18 cellular contexts compared by ENCODE assay signal in the genomic region with DNA sequence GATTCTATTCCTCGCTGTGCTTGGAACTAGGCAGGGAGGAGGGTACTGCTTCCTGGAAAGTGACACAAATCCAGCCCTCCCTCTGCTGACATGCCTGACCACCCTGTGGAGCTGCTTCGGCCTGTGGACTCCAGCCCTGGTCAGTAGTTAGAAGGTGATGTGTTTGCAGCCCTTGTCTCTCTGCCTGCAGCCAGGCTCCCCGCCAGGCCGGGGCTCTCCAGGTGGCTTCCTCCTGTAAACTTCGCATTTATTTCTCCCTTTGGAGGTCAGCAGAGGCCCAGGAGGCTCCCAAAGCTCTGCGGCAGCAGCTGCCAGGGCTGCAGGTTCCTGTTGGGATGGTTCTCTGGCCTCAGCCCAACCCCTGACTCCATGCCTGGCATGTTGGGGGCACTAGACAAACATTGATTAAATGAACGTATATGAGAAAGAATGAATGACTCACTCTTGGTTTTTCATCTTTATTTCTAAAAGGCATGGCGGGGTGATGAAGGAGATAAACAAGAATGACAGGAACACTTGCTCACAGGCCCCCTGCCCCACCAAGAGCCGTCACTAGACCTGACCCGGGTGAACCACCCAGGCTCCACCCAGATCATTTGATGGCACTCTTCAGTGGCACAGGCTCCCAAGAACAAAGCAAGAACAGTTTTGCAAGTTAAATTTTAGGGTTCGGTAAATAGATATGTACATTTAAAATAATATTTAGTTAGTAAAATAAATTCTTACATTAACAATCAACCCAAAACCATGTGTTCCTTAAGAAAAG. TPM values are rescaled to one million over a fixed set of nuclear protein-coding genes. Genes with fewer than 3 reads are reported as not detected.
DNase-seq lines count a peak whose midpoint lies in the region; ATAC-seq, FAIRE-seq and TF ChIP-seq lines count a peak whose summit lies in the region.
"Had no signal": no experiment of that assay in that cellular context is flagged by ENCODE, and none has a peak within 500 bp of the region (broad histone marks: within the 10 kb centered on the region; RNA-seq: fewer than 3 reads in every experiment).

No MANE protein-coding gene starts in this region.

- no peak overlapping the region for H2BK120ac ChIP-seq in neuronal stem cell (ENCODE audit: low read depth, low read length)

- no peak overlapping the region for H4K8ac ChIP-seq in neuronal stem cell (ENCODE audit: low read depth, low read length)

- H3K4me1 Mint-ChIP-seq in stimulated activated naive CD8-positive, alpha-beta T cell treated with anti-CD3 and anti-CD28 coated beads, Interleukin-15, amount 100 ng/mL, for 72 hours = peaks cover 18% of the 10 kb centered on the region

- peak overlapping the region; percentile 70 for H2BK15ac ChIP-seq in neuronal stem cell (ENCODE audit: low read length)

- no peak overlapping the region for H2BK12ac ChIP-seq in neuronal stem cell (ENCODE audit: low read length)

- H3K4me2 ChIP-seq in BLaER1 treated with 17β-estradiol and CSF1 and Interleukin-3, amounts not matched to agents 10 nM and 100 nM = peak overlapping the region; percentile 39 to 90 (median 74); a peak in 20 of 22 replicates
- H3K4me2 ChIP-seq in neuronal stem cell (ENCODE audit: insufficient read depth, low read length, poor library complexity, severe bottlenecking) = no peak overlapping the region

- no peak for TF ChIP-seq CTCF in bronchial epithelial cell (IDR thresholded peaks at IDR 0.05; ENCODE audit: insufficient read depth, low read length, severe bottlenecking)

- H2BK5ac ChIP-seq in neuronal stem cell (ENCODE audit: low read length) = no peak overlapping the region

- peak overlapping the region in 2 of 11 experiments; percentile 18 to 75; a peak in 2 of 22 replicates for H3K9ac ChIP-seq in BLaER1 treated with 17β-estradiol and CSF1 and Interleukin-3, amounts not matched to agents 10 nM and 100 nM
- no peak overlapping the region for H3K9ac ChIP-seq in neuronal stem cell (ENCODE audit: low read depth, low read length, poor library complexity)
- H3K9ac ChIP-seq: GM23248 had no signal

- H3K27ac Mint-ChIP-seq in stimulated activated naive CD8-positive, alpha-beta T cell treated with anti-CD3 and anti-CD28 coated beads, Interleukin-15, amount 100 ng/mL, for 72 hours = no peak overlapping the region
- H3K27ac Mint-ChIP-seq: CD4-positive, alpha-beta T cell had no signal

- H2AK5ac ChIP-seq in neuronal stem cell (ENCODE audit: low read depth, low read length) = no peak overlapping the region

- H3K27ac ChIP-seq in BLaER1 treated with 17β-estradiol and CSF1 and Interleukin-3, amounts not matched to agents 10 nM and 100 nM = peak overlapping the region in 7 of 11 experiments; percentile 33 to 85 (median 75); a peak in 14 of 22 replicates
- H3K27ac ChIP-seq in neuronal stem cell (replicated peaks; ENCODE audit: low read length) = no peak overlapping the region
- H3K27ac ChIP-seq: GM23248 had no signal

- H3K27me3 ChIP-seq in BLaER1 treated with 17β-estradiol and CSF1 and Interleukin-3, amounts not matched to agents 10 nM and 100 nM = peaks cover 0 to 16% (median 0%) of the 10 kb centered on the region in 11 experiments; a peak in 6 of 22 replicates
- H3K27me3 ChIP-seq in H7 (ENCODE audit: control insufficient read depth, insufficient read depth, low read length) = peaks cover 33% of the 10 kb centered on the region
- H3K27me3 ChIP-seq in bronchial epithelial cell (ENCODE audit: control insufficient read depth, insufficient read depth, low read length) = no peaks in the 10 kb centered on the region
- H3K27me3 ChIP-seq in neuronal stem cell (ENCODE audit: control insufficient read depth in 3 of 3, insufficient read depth in 3 of 3, low read depth in 1 of 3, low read length in 3 of 3) = peaks cover 0 to 26% (median 0%) of the 10 kb centered on the region in 3 experiments

- DNase-seq in H7 (peak; percentile 11), bronchial epithelial cell (ENCODE audit: low read depth) (peak; percentile 79), neuronal stem cell (ENCODE audit: low spot score) (no peak), NCI-H2227 treated with DMSO at 0.1 percent for 48 hours (lab: John Stamatoyannopoulos, UW) (no peak), mesenteric fat pad (ENCODE audit: low spot score) (no peak)
- DNase-seq in stimulated activated naive CD8-positive, alpha-beta T cell treated with anti-CD3 and anti-CD28 coated beads, Interleukin-15, amount 100 ng/mL, for 72 hours = no peak
- DNase-seq: CD4-positive, alpha-beta T cell; DMS53; GM23248; NCI-H1417 treated with DMSO at 0.1 percent for 48 hours; NCI-H1930; NCI-H2171 treated with DMSO at 0.1 percent for 48 hours; NCI-H524; SHP77 treated with DMSO at 0.1 percent for 48 hours had no signal

- no peak overlapping the region for H3K14ac ChIP-seq in neuronal stem cell (ENCODE audit: low read length)

- ATAC-seq in stimulated activated naive CD8-positive, alpha-beta T cell treated with anti-CD3 and anti-CD28 coated beads, Interleukin-15, amount 100 ng/mL, for 72 hours = no peak
- ATAC-seq: SK-N-SH treated with all-trans-retinoic acid at 6 μM for 48 hours had no signal

- peaks cover 64 to 98% (median 89%) of the 10 kb centered on the region in 10 experiments for H3K4me1 ChIP-seq in BLaER1 treated with 17β-estradiol and CSF1 and Interleukin-3, amounts not matched to agents 10 nM and 100 nM
- H3K4me1 ChIP-seq in neuronal stem cell (ENCODE audit: control insufficient read depth in 2 of 2, insufficient read depth in 1 of 2, low read depth in 1 of 2, low read length in 2 of 2) = peaks cover 10 to 18% of the 10 kb centered on the region in 2 donors

- no peak overlapping the region for H3K18ac ChIP-seq in neuronal stem cell (ENCODE audit: low read length)

- peaks cover 95% of the 10 kb centered on the region for H3K27me3 Mint-ChIP-seq in stimulated activated naive CD8-positive, alpha-beta T cell treated with anti-CD3 and anti-CD28 coated beads, Interleukin-15, amount 100 ng/mL, for 72 hours

- peaks cover 0 to 24% (median 0%) of the 10 kb centered on the region in 11 experiments; a peak in 4 of 22 replicates for H3K36me3 ChIP-seq in BLaER1 treated with 17β-estradiol and CSF1 and Interleukin-3, amounts not matched to agents 10 nM and 100 nM
- no peaks in the 10 kb centered on the region for H3K36me3 ChIP-seq in H7 (replicated peaks; ENCODE audit: control insufficient read depth, insufficient read depth, low read length)
- no peaks in the 10 kb centered on the region for H3K36me3 ChIP-seq in bronchial epithelial cell (ENCODE audit: control insufficient read depth, insufficient read depth, low read length)
- peaks cover 0 to 9% of the 10 kb centered on the region in 2 donors for H3K36me3 ChIP-seq in neuronal stem cell (replicated peaks in 1 of 2; ENCODE audit: control insufficient read depth in 2 of 2, insufficient read depth in 2 of 2, low read length in 2 of 2)

- peaks cover 0 to 4% of the 10 kb centered on the region in 2 donors for H3K9me3 Mint-ChIP-seq in stimulated activated naive CD8-positive, alpha-beta T cell treated with anti-CD3 and anti-CD28 coated beads, Interleukin-15, amount 100 ng/mL, for 72 hours
- H3K9me3 Mint-ChIP-seq: CD4-positive, alpha-beta T cell had no signal

- H4K91ac ChIP-seq in neuronal stem cell (ENCODE audit: low read depth, low read length, poor library complexity) = no peak overlapping the region

- no peak overlapping the region for H3K4me3 Mint-ChIP-seq in stimulated activated naive CD8-positive, alpha-beta T cell treated with anti-CD3 and anti-CD28 coated beads, Interleukin-15, amount 100 ng/mL, for 72 hours
- H3K4me3 Mint-ChIP-seq: CD4-positive, alpha-beta T cell had no signal

- H3K23ac ChIP-seq in neuronal stem cell (ENCODE audit: low read depth, low read length, poor library complexity) = no peak overlapping the region

- no peak for FAIRE-seq in bronchial epithelial cell (lab: Jason Lieb, UNC)
- FAIRE-seq: RCC 7860 had no signal

- no peaks in the 10 kb centered on the region for H4K20me1 ChIP-seq in BLaER1 treated with 17β-estradiol and CSF1 and Interleukin-3, amounts not matched to agents 10 nM and 100 nM

- H3K4me3 ChIP-seq in BLaER1 treated with 17β-estradiol and CSF1 and Interleukin-3, amounts not matched to agents 10 nM and 100 nM = peak overlapping the region in 4 of 10 experiments; percentile 34 to 45 (median 40); a peak in 4 of 20 replicates
- no peak overlapping the region for H3K4me3 ChIP-seq in H7 (ENCODE audit: insufficient read depth, low read depth, low read length)
- no peak overlapping the region for H3K4me3 ChIP-seq in bronchial epithelial cell (ENCODE audit: low read depth, low read length)
- H3K4me3 ChIP-seq in neuronal stem cell (ENCODE audit: low read length in 2 of 2) = no peak overlapping the region
- H3K4me3 ChIP-seq: GM23248 had no signal

- no CpG with 5 or more reads among the region's 11 CpGs for WGBS in neuronal stem cell (ENCODE audit: extremely low coverage in 2 of 2, insufficient read length in 2 of 2, insufficient replicate concordance in 1 of 2), 2 donors

- H2AFZ ChIP-seq in neuronal stem cell (ENCODE audit: low read length) = no peak overlapping the region
- H2AFZ ChIP-seq: GM23248 had no signal

- no peak overlapping the region for H3K4ac ChIP-seq in neuronal stem cell (ENCODE audit: low read length)

- H3K9me3 ChIP-seq in BLaER1 treated with 17β-estradiol and CSF1 and Interleukin-3, amounts not matched to agents 10 nM and 100 nM (replicated peaks in 1 of 11) = peaks cover 0 to 46% (median 42%) of the 10 kb centered on the region in 11 experiments; a peak in 18 of 22 replicates
- peaks cover 3 to 43% of the 10 kb centered on the region in 2 donors for H3K9me3 ChIP-seq in neuronal stem cell (replicated peaks in 1 of 2; ENCODE audit: control insufficient read depth in 2 of 2, insufficient read depth in 1 of 2, low read depth in 1 of 2, low read length in 2 of 2)

- no peaks in the 10 kb centered on the region for H3K79me1 ChIP-seq in neuronal stem cell (ENCODE audit: low read depth, low read length)

RNA-seq across cellular contexts. Expression of gene IRX2, which starts 8.4 kb away (rescaled TPM):
- total RNA-seq in H7 (2014; rRNA removed; shearing (Covaris generic)) = 51.4 and 74.9 TPM in 2 replicates
- total RNA-seq in bronchial epithelial cell = 11.3 and 14.0 TPM in 2 replicates
- polyA plus RNA-seq in neuronal stem cell (2013, experiment 1 of 2) = 9.6 TPM
- polyA plus RNA-seq in neuronal stem cell (2013, experiment 2 of 2) = 9.3 TPM
- 0.45 TPM for total RNA-seq in mesenteric fat pad
- total RNA-seq: CD4-positive, alpha-beta T cell; G401 had no signal

Comparison
In these comparisons a context has a peak if more than half of its experiments do, and no peak if none do; other contexts are left out.
1. DNase-seq: peak in H7 (single experiment) and bronchial epithelial cell (single experiment); none in neuronal stem cell (single experiment), NCI-H2227 treated with DMSO at 0.1 percent for 48 hours (single experiment), mesenteric fat pad (single experiment) and stimulated activated naive CD8-positive, alpha-beta T cell treated with anti-CD3 and anti-CD28 coated beads, Interleukin-15, amount 100 ng/mL, for 72 hours (0 of 2).